In the genomic region with DNA sequence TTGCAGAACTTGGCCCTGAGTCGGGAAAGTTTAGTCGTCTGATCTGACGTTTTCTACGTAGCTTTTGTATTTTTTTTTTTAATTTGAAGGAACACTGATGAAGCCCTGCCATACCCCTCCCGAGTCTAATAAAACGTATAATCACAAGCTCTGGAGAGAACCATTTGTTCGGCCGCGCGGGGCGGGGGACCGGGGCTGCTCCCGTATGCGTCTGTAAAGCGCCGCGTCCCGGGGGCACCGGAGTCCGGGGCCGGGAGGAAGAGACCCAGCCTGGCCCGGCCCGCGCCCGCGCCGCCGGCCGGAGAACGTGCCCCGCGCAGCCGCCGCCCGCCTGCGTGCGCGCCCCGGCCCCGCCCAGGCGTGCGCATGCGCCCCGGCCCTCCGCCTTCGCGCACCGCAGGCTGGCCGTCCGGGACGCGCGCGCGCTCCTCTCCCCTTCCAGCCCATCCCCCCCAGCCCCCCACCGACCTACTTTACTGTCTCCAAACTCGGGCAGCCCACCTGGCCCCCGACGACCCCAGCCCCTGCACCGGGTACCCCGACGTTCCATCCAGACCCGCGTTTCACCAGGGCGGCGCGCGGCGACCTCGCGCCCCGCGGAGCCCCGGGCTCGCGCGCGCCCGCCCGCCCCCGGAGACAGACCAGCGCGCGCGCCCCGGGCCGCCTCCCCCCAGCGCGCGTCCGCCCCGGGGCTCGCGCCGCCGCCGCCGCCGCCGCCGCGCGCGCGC, we compare ENCODE assay signal across 8 cellular contexts. TPM values are rescaled to one million over a fixed set of nuclear protein-coding genes. Genes with fewer than 3 reads are reported as not detected.
A peak's percentile ranks its signal among the peaks of the same experiment; 100 is the strongest.
DNase-seq lines count a peak whose midpoint lies in the region; ATAC-seq and TF ChIP-seq lines count a peak whose summit lies in the region.

No MANE protein-coding gene starts in this region.

- H3K4me3 ChIP-seq in OCI-LY3 (ENCODE audit: low read length) (peak overlapping the region; percentile 90), esophagus (ENCODE audit: low read depth in 1 of 2, low read length in 2 of 2) (peak overlapping the region; percentile 76 to 95), muscle layer of colon (ENCODE audit: low read depth in 1 of 2, low read length in 2 of 2) (peak overlapping the region; percentile 73 to 76)

- peak; percentile 42 for ATAC-seq in GM19025 (IDR thresholded peaks at IDR 0.05; ENCODE audit: low read depth, unreplicated experiment)
- ATAC-seq in HG03558 (IDR thresholded peaks at IDR 0.05; ENCODE audit: extremely low read depth, unreplicated experiment), result peak; percentile 9
- peak; percentile 58 to 67 for ATAC-seq in activated T-cell treated with anti-CD3 and anti-CD28 coated beads, Interleukin-2, amount 50 U/mL, for 4 hours
- ATAC-seq in stimulated activated memory B cell treated with anti-CD40 and anti-IgM and Interleukin-4, amounts not matched to agents 10 μg/mL and 1 μg/mL and 100 μg/mL, for 72 hours, result peak; percentile 76

- peak overlapping the region; percentile 32; the same call in 1 of the 2 replicates for H2AFZ ChIP-seq in OCI-LY3 (ENCODE audit: low read depth, low read length)

- H4K20me1 ChIP-seq in OCI-LY3 (ENCODE audit: insufficient read depth, low read length), result no peaks in the 10 kb centered on the region

- peak overlapping the region; percentile 98 for H3K27ac Mint-ChIP-seq in stimulated activated memory B cell treated with anti-CD40 and anti-IgM and Interleukin-4, amounts not matched to agents 10 μg/mL and 1 μg/mL and 100 μg/mL, for 72 hours

- H3K27me3 ChIP-seq in OCI-LY3 (ENCODE audit: low read depth, low read length) (no peaks in the 10 kb centered on the region), esophagus (ENCODE audit: control insufficient read depth in 1 of 2, insufficient read depth in 2 of 2, low read length in 2 of 2) (no peaks in the 10 kb centered on the region), muscle layer of colon (ENCODE audit: control insufficient read depth in 1 of 2, insufficient read depth in 2 of 2, low read length in 2 of 2) (no peaks in the 10 kb centered on the region)

- peaks cover 18% of the 10 kb centered on the region for H3K79me2 ChIP-seq in OCI-LY3 (ENCODE audit: low read length)

- H3K36me3 ChIP-seq in OCI-LY3 (replicated peaks; ENCODE audit: low read depth, low read length) (peaks cover 32% of the 10 kb centered on the region), esophagus (ENCODE audit: control insufficient read depth in 2 of 2, insufficient read depth in 2 of 2, low read length in 1 of 2) (peaks cover 4 to 26% of the 10 kb centered on the region in 2 donors), muscle layer of colon (ENCODE audit: insufficient read depth, low read length) (peaks cover 26% of the 10 kb centered on the region)

- no peak for TF ChIP-seq CTCF in OCI-LY3 (IDR thresholded peaks at IDR 0.05; ENCODE audit: low read depth, low read length)

- H3K9ac ChIP-seq in OCI-LY3 (ENCODE audit: low read length), result peak overlapping the region; percentile 98
- H3K9ac ChIP-seq in muscle layer of colon (ENCODE audit: low read length), result peak overlapping the region; percentile 67

- H3K36me3 Mint-ChIP-seq in activated T-cell treated with anti-CD3 and anti-CD28 coated beads, Interleukin-2, amount 50 U/mL, for 4 hours (ENCODE audit: insufficient read depth), result peaks cover 19% of the 10 kb centered on the region
- peaks cover 28% of the 10 kb centered on the region for H3K36me3 Mint-ChIP-seq in stimulated activated memory B cell treated with anti-CD40 and anti-IgM and Interleukin-4, amounts not matched to agents 10 μg/mL and 1 μg/mL and 100 μg/mL, for 72 hours

- no peaks in the 10 kb centered on the region for H3K27me3 Mint-ChIP-seq in activated T-cell treated with anti-CD3 and anti-CD28 coated beads, Interleukin-2, amount 50 U/mL, for 4 hours (ENCODE audit: low read depth)
- no peaks in the 10 kb centered on the region for H3K27me3 Mint-ChIP-seq in stimulated activated memory B cell treated with anti-CD40 and anti-IgM and Interleukin-4, amounts not matched to agents 10 μg/mL and 1 μg/mL and 100 μg/mL, for 72 hours

- H3K27ac ChIP-seq in OCI-LY3 (ENCODE audit: low read length), result peak overlapping the region; percentile 73
- peak overlapping the region; percentile 96 to 98 for H3K27ac ChIP-seq in esophagus (ENCODE audit: low read depth in 2 of 2, low read length in 1 of 2)
- peak overlapping the region; percentile 99 for H3K27ac ChIP-seq in muscle layer of colon (ENCODE audit: low read depth, low read length)

- H3K4me1 ChIP-seq in OCI-LY3 (ENCODE audit: low read length) (peaks cover 39% of the 10 kb centered on the region), esophagus (ENCODE audit: control insufficient read depth in 2 of 2, insufficient read depth in 2 of 2, low read length in 1 of 2) (peaks cover 0 to 12% of the 10 kb centered on the region in 2 donors), muscle layer of colon (ENCODE audit: insufficient read depth, low read length) (peaks cover 19% of the 10 kb centered on the region)

- H3K4me2 ChIP-seq in OCI-LY3 (ENCODE audit: low read length), result peak overlapping the region; percentile 82

- H3K4me3 Mint-ChIP-seq in activated T-cell treated with anti-CD3 and anti-CD28 coated beads, Interleukin-2, amount 50 U/mL, for 4 hours, result peak overlapping the region; percentile 89
- peak overlapping the region; percentile 95 for H3K4me3 Mint-ChIP-seq in stimulated activated memory B cell treated with anti-CD40 and anti-IgM and Interleukin-4, amounts not matched to agents 10 μg/mL and 1 μg/mL and 100 μg/mL, for 72 hours

- H3K9me3 ChIP-seq in OCI-LY3 (ENCODE audit: insufficient read depth, low read length) (no peaks in the 10 kb centered on the region), esophagus (ENCODE audit: control insufficient read depth in 2 of 2, insufficient read depth in 1 of 2, low read depth in 1 of 2, low read length in 1 of 2) (no peaks in the 10 kb centered on the region), muscle layer of colon (ENCODE audit: low read length) (no peaks in the 10 kb centered on the region)

- peaks cover 32% of the 10 kb centered on the region for H3K4me1 Mint-ChIP-seq in activated T-cell treated with anti-CD3 and anti-CD28 coated beads, Interleukin-2, amount 50 U/mL, for 4 hours (ENCODE audit: low read depth)
- H3K4me1 Mint-ChIP-seq in stimulated activated memory B cell treated with anti-CD40 and anti-IgM and Interleukin-4, amounts not matched to agents 10 μg/mL and 1 μg/mL and 100 μg/mL, for 72 hours, result peaks cover 69% of the 10 kb centered on the region

- DNase-seq in AG20443 (ENCODE audit: low spot score), result peak; percentile 100
- DNase-seq in activated T-cell treated with anti-CD3 and anti-CD28 coated beads, Interleukin-2, amount 50 U/mL, for 4 hours, result peak; percentile 68

- 1% methylated on average over 53 to 105 of the region's 105 CpGs for WGBS in esophagus, 2 donors

- H3K9me3 Mint-ChIP-seq in activated T-cell treated with anti-CD3 and anti-CD28 coated beads, Interleukin-2, amount 50 U/mL, for 4 hours, result no peaks in the 10 kb centered on the region
- H3K9me3 Mint-ChIP-seq in stimulated activated memory B cell treated with anti-CD40 and anti-IgM and Interleukin-4, amounts not matched to agents 10 μg/mL and 1 μg/mL and 100 μg/mL, for 72 hours, result no peaks in the 10 kb centered on the region

RNA-seq across cellular contexts. Expression of gene USF2, which starts 0.8 kb away (rescaled TPM):
- 100 to 1,000 TPM; 130 to 145 (median 144) TPM for total RNA-seq in activated T-cell treated with anti-CD3 and anti-CD28 coated beads, Interleukin-2, amount 50 U/mL, for 4 hours
- polyA plus RNA-seq in esophagus, result 10 to 100 TPM; 74.7 to 97.6 TPM

RNA-seq across cellular contexts. Expression of gene HAMP, which starts 14.3 kb away (rescaled TPM):
- total RNA-seq in activated T-cell treated with anti-CD3 and anti-CD28 coated beads, Interleukin-2, amount 50 U/mL, for 4 hours, result under 1 TPM; 0.58 to 0.81 (median 0.60) TPM
- polyA plus RNA-seq in esophagus, result under 1 TPM in 1 of 2 donors, not detected in 1; 0.08 TPM

RNA-seq across cellular contexts. Expression of gene LSR, which starts 19.2 kb away (rescaled TPM):
- 10 to 100 TPM; 14.0 to 18.7 (median 17.1) TPM for total RNA-seq in activated T-cell treated with anti-CD3 and anti-CD28 coated beads, Interleukin-2, amount 50 U/mL, for 4 hours
- polyA plus RNA-seq in esophagus, result 10 to 100 TPM; 39.0 to 63.5 TPM

RNA-seq across cellular contexts. Expression of gene MAG, which starts 24.0 kb away (rescaled TPM):
- total RNA-seq in activated T-cell treated with anti-CD3 and anti-CD28 coated beads, Interleukin-2, amount 50 U/mL, for 4 hours, result under 1 TPM in 1 of 3 donors, not detected in 2; 0.29 TPM
- not detected for polyA plus RNA-seq in esophagus

RNA-seq across cellular contexts. Expression of gene FAM187B, which starts 39.4 kb away (rescaled TPM):
- total RNA-seq in activated T-cell treated with anti-CD3 and anti-CD28 coated beads, Interleukin-2, amount 50 U/mL, for 4 hours, result not detected
- polyA plus RNA-seq in esophagus, result under 1 TPM in 1 of 2 donors, not detected in 1; 0.08 TPM

Comparison
In these comparisons a context has a peak if more than half of its experiments do, and no peak if none do; other contexts are left out.
1. Peak in every context shown above with its lines: DNase-seq, ATAC-seq, H3K4me3 ChIP-seq and H3K27ac ChIP-seq.
2. ATAC-seq: peak in every context shown above with its lines; median percentile 76 in stimulated activated memory B cell treated with anti-CD40 and anti-IgM and Interleukin-4, amounts not matched to agents 10 μg/mL and 1 μg/mL and 100 μg/mL, for 72 hours; 62 in activated T-cell treated with anti-CD3 and anti-CD28 coated beads, Interleukin-2, amount 50 U/mL, for 4 hours; 42 in GM19025; 9 in HG03558.